Comparison of ENCODE assay signal across 13 cellular contexts in genomic region chr11:117090111-117090706, GRCh38. TPM values are rescaled to one million over a fixed set of nuclear protein-coding genes. Genes with fewer than 3 reads are reported as not detected.
DNase-seq lines count a peak whose midpoint lies in the region; ATAC-seq, FAIRE-seq and TF ChIP-seq lines count a peak whose summit lies in the region.
"Had no signal": no experiment of that assay in that cellular context is flagged by ENCODE, and none has a peak within 500 bp of the region (broad histone marks: within the 10 kb centered on the region; RNA-seq: fewer than 3 reads in every experiment).

No MANE protein-coding gene starts in this region.

- no peak for FAIRE-seq in urothelium cell line (lab: Jason Lieb, UNC)

- no peaks in the 10 kb centered on the region for H3K27me3 Mint-ChIP-seq in stimulated activated naive CD8-positive, alpha-beta T cell treated with anti-CD3 and anti-CD28 coated beads, Interleukin-15, Interleukin-2, amounts not matched to agents 100 ng/mL and 50 ng/mL, for 24 hours
- no peaks in the 10 kb centered on the region for H3K27me3 Mint-ChIP-seq in stimulated activated naive CD8-positive, alpha-beta T cell treated with anti-CD3 and anti-CD28 coated beads, Interleukin-15, amount 100 ng/mL, for 72 hours
- no peaks in the 10 kb centered on the region for H3K27me3 Mint-ChIP-seq in central memory CD8-positive, alpha-beta T cell
- H3K27me3 Mint-ChIP-seq in mesothelial cell of epicardium (ENCODE audit: low read depth) (no peaks in the 10 kb centered on the region), chondrocyte (ENCODE audit: low read depth) (no peaks in the 10 kb centered on the region)

- peaks cover 88% of the 10 kb centered on the region for H3K4me1 Mint-ChIP-seq in stimulated activated naive CD8-positive, alpha-beta T cell treated with anti-CD3 and anti-CD28 coated beads, Interleukin-15, Interleukin-2, amounts not matched to agents 100 ng/mL and 50 ng/mL, for 24 hours (ENCODE audit: low read depth)
- peaks cover 80% of the 10 kb centered on the region for H3K4me1 Mint-ChIP-seq in stimulated activated naive CD8-positive, alpha-beta T cell treated with anti-CD3 and anti-CD28 coated beads, Interleukin-15, amount 100 ng/mL, for 72 hours
- H3K4me1 Mint-ChIP-seq in central memory CD8-positive, alpha-beta T cell: peaks cover 76% of the 10 kb centered on the region
- H3K4me1 Mint-ChIP-seq in mesothelial cell of epicardium: peaks cover 26% of the 10 kb centered on the region
- peaks cover 33% of the 10 kb centered on the region for H3K4me1 Mint-ChIP-seq in chondrocyte (ENCODE audit: low read depth)

- no peak for DNase-seq in stimulated activated naive CD8-positive, alpha-beta T cell treated with anti-CD3 and anti-CD28 coated beads, Interleukin-15, amount 100 ng/mL, for 72 hours
- no peak for DNase-seq in central memory CD8-positive, alpha-beta T cell (ENCODE audit: low spot score in 2 of 2)
- no peak for DNase-seq in mesothelial cell of epicardium (ENCODE audit: low spot score in 2 of 2, unreplicated experiment in 2 of 2)
- DNase-seq in urothelium cell line (ENCODE audit: low spot score): peak; percentile 43
- no peak for DNase-seq in chondrocyte (ENCODE audit: low spot score)
- no peak for DNase-seq in activated CD8-positive, alpha-beta memory T cell treated with anti-CD3 and anti-CD28 coated beads for 24 hours
- DNase-seq: activated gamma-delta T cell, HCEC 1CT, hippocampal formation, NCI-H2107, WERI-Rb-1 had no signal

- no peak for ATAC-seq in stimulated activated naive CD8-positive, alpha-beta T cell treated with anti-CD3 and anti-CD28 coated beads, Interleukin-15, amount 100 ng/mL, for 72 hours
- ATAC-seq in central memory CD8-positive, alpha-beta T cell (replicated peaks; ENCODE audit: extremely low read depth, poor library complexity, severe bottlenecking): no peak
- no peak for ATAC-seq in HG03565 (IDR thresholded peaks at IDR 0.05; ENCODE audit: unreplicated experiment)

- H3K9me3 Mint-ChIP-seq in stimulated activated naive CD8-positive, alpha-beta T cell treated with anti-CD3 and anti-CD28 coated beads, Interleukin-15, Interleukin-2, amounts not matched to agents 100 ng/mL and 50 ng/mL, for 24 hours: peaks cover 5% of the 10 kb centered on the region
- H3K9me3 Mint-ChIP-seq in stimulated activated naive CD8-positive, alpha-beta T cell treated with anti-CD3 and anti-CD28 coated beads, Interleukin-15, amount 100 ng/mL, for 72 hours: peaks cover 9 to 10% of the 10 kb centered on the region in 2 donors
- H3K9me3 Mint-ChIP-seq in central memory CD8-positive, alpha-beta T cell: peaks cover 6% of the 10 kb centered on the region
- H3K9me3 Mint-ChIP-seq in mesothelial cell of epicardium (peaks cover 4% of the 10 kb centered on the region), chondrocyte (ENCODE audit: low read depth) (no peaks in the 10 kb centered on the region)

- no peak overlapping the region for H3K4me3 Mint-ChIP-seq in stimulated activated naive CD8-positive, alpha-beta T cell treated with anti-CD3 and anti-CD28 coated beads, Interleukin-15, Interleukin-2, amounts not matched to agents 100 ng/mL and 50 ng/mL, for 24 hours
- no peak overlapping the region for H3K4me3 Mint-ChIP-seq in stimulated activated naive CD8-positive, alpha-beta T cell treated with anti-CD3 and anti-CD28 coated beads, Interleukin-15, amount 100 ng/mL, for 72 hours
- peak overlapping the region; percentile 12 for H3K4me3 Mint-ChIP-seq in central memory CD8-positive, alpha-beta T cell
- H3K4me3 Mint-ChIP-seq in mesothelial cell of epicardium: no peak overlapping the region
- H3K4me3 Mint-ChIP-seq in chondrocyte (ENCODE audit: unreplicated experiment): no peak overlapping the region

- peak overlapping the region; percentile 33 for H3K27ac Mint-ChIP-seq in stimulated activated naive CD8-positive, alpha-beta T cell treated with anti-CD3 and anti-CD28 coated beads, Interleukin-15, Interleukin-2, amounts not matched to agents 100 ng/mL and 50 ng/mL, for 24 hours
- H3K27ac Mint-ChIP-seq in stimulated activated naive CD8-positive, alpha-beta T cell treated with anti-CD3 and anti-CD28 coated beads, Interleukin-15, amount 100 ng/mL, for 72 hours: no peak overlapping the region
- H3K27ac Mint-ChIP-seq in central memory CD8-positive, alpha-beta T cell (ENCODE audit: low read depth): peak overlapping the region; percentile 16
- H3K27ac Mint-ChIP-seq in mesothelial cell of epicardium (peak overlapping the region; percentile 26), chondrocyte (ENCODE audit: unreplicated experiment) (no peak overlapping the region)

- H3K36me3 Mint-ChIP-seq in stimulated activated naive CD8-positive, alpha-beta T cell treated with anti-CD3 and anti-CD28 coated beads, Interleukin-15, Interleukin-2, amounts not matched to agents 100 ng/mL and 50 ng/mL, for 24 hours (ENCODE audit: low read depth): peaks cover 43% of the 10 kb centered on the region
- H3K36me3 Mint-ChIP-seq in central memory CD8-positive, alpha-beta T cell (ENCODE audit: insufficient read depth): peaks cover 36% of the 10 kb centered on the region
- H3K36me3 Mint-ChIP-seq in mesothelial cell of epicardium (peaks cover 5% of the 10 kb centered on the region), chondrocyte (ENCODE audit: low read depth) (no peaks in the 10 kb centered on the region)

- TF ChIP-seq CTCF in mesothelial cell of epicardium (IDR thresholded peaks at IDR 0.05; ENCODE audit: unreplicated experiment) (no peak), chondrocyte (IDR thresholded peaks at IDR 0.05) (no peak)

RNA-seq across cellular contexts. Expression of gene SIK3, which starts 8.0 kb away (rescaled TPM):
- total RNA-seq in mesothelial cell of epicardium: 28.1 to 38.1 TPM (median 35.6 TPM) in 3 replicates
- total RNA-seq in chondrocyte: 17.9 to 19.8 TPM (median 19.5 TPM) in 3 replicates

RNA-seq across cellular contexts. Expression of gene PAFAH1B2, which starts 53.9 kb away (rescaled TPM):
- 95.0 to 98.6 TPM (median 97.3 TPM) in 3 replicates for total RNA-seq in mesothelial cell of epicardium
- 85.4 to 98.0 TPM (median 90.5 TPM) in 3 replicates for total RNA-seq in chondrocyte

Comparison
In these comparisons a context has a peak if more than half of its experiments do, and no peak if none do; other contexts are left out.
1. H3K27ac Mint-ChIP-seq: peak in stimulated activated naive CD8-positive, alpha-beta T cell treated with anti-CD3 and anti-CD28 coated beads, Interleukin-15, Interleukin-2, amounts not matched to agents 100 ng/mL and 50 ng/mL, for 24 hours (single experiment), central memory CD8-positive, alpha-beta T cell (single experiment) and mesothelial cell of epicardium (single experiment); none in stimulated activated naive CD8-positive, alpha-beta T cell treated with anti-CD3 and anti-CD28 coated beads, Interleukin-15, amount 100 ng/mL, for 72 hours (0 of 2) and chondrocyte (single experiment).